12 cellular contexts compared by ENCODE assay signal in the genomic region with DNA sequence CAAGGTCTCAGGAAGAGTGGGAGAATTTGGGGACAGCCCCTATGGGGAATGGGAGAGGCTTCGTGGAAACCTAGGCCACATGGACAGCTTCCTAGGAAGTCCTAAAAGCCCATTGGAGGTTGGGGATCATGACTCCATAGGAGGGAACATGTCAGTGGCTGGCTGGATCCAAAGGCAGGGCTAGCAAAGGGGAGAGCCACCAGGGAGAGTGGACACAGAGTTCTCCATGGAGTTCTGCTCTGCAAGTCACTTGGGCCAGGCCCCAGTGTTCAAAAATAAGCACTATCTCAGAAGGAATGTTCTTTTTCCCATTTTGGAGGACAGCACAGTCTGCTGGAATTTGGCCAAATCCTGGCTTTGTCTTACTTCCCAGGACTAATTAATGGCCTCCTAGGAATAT.
"Had no signal": no experiment of that assay in that cellular context is flagged by ENCODE, and none has a peak within 500 bp of the region (broad histone marks: within the 10 kb centered on the region; RNA-seq: fewer than 3 reads in every experiment).

No MANE protein-coding gene starts in this region.

- H3K9me3 Mint-ChIP-seq: activated B cell treated with CpG ODN at 0.5 μM for 24 hours; activated CD4-positive, alpha-beta T cell treated with anti-CD3 and anti-CD28 coated beads, Interleukin-2, amount 10 ng/mL, durations not matched to agents 24 days and 14 days; activated naive CD4-positive, alpha-beta T cell treated with anti-CD3 and anti-CD28 coated beads, Interleukin-2, amount 50 U/mL, for 24 hours; activated T-helper 2 cell treated with anti-CD3 and anti-CD28 coated beads, Interferon-gamma antibody, Interleukin-2, Interleukin-4, amounts not matched to agents 10 μg/mL and 5 μg/mL and 100 μg/mL, durations not matched to agents 14 hours and 24 hours and 36 hours; brain; stimulated activated effector memory CD8-positive, alpha-beta T cell treated with anti-CD3 and anti-CD28 coated beads, Interleukin-12 subunit alpha, Interleukin-12 subunit beta, amount 100 ng/mL, for 72 hours; T-helper 1 cell treated with Interleukin-12 subunit alpha and Interleukin-12 subunit beta and Interleukin-4 antibody, amounts not matched to agents 30 μg/mL and 1 μg/mL, for 36 hours had no signal

- H3K27me3 ChIP-seq: upper lobe of left lung had no signal

- H3K79me2 ChIP-seq: parathyroid adenoma had no signal

- H2AFZ ChIP-seq: parathyroid adenoma had no signal

- H3K9ac ChIP-seq: parathyroid adenoma had no signal

- H3K4me1 ChIP-seq: parathyroid adenoma had no signal

- H3K4me3 ChIP-seq: upper lobe of left lung had no signal

- H3K36me3 ChIP-seq: upper lobe of left lung had no signal

- H3K4me3 Mint-ChIP-seq: activated B cell treated with CpG ODN at 0.5 μM for 24 hours; activated CD4-positive, alpha-beta T cell treated with anti-CD3 and anti-CD28 coated beads, Interleukin-2, amount 10 ng/mL, durations not matched to agents 24 days and 14 days; activated naive CD4-positive, alpha-beta T cell treated with anti-CD3 and anti-CD28 coated beads, Interleukin-2, amount 50 U/mL, for 24 hours; brain; stimulated activated effector memory CD8-positive, alpha-beta T cell treated with anti-CD3 and anti-CD28 coated beads, Interleukin-12 subunit alpha, Interleukin-12 subunit beta, amount 100 ng/mL, for 72 hours; T-helper 1 cell treated with Interleukin-12 subunit alpha and Interleukin-12 subunit beta and Interleukin-4 antibody, amounts not matched to agents 30 μg/mL and 1 μg/mL, for 36 hours had no signal

- H3K27ac ChIP-seq: parathyroid adenoma, upper lobe of left lung had no signal

- DNase-seq: activated B cell treated with CpG ODN at 0.5 μM for 24 hours; activated CD4-positive, alpha-beta T cell treated with anti-CD3 and anti-CD28 coated beads, Interleukin-2, amount 10 ng/mL, durations not matched to agents 24 days and 14 days; amniotic stem cell; cerebellar nuclear complex; retina; upper lobe of left lung had no signal

- H3K9me3 ChIP-seq: upper lobe of left lung had no signal

- H3K27ac Mint-ChIP-seq: activated B cell treated with CpG ODN at 0.5 μM for 24 hours; activated CD4-positive, alpha-beta T cell treated with anti-CD3 and anti-CD28 coated beads, Interleukin-2, amount 10 ng/mL, durations not matched to agents 24 days and 14 days; activated naive CD4-positive, alpha-beta T cell treated with anti-CD3 and anti-CD28 coated beads, Interleukin-2, amount 50 U/mL, for 24 hours; activated T-helper 2 cell treated with anti-CD3 and anti-CD28 coated beads, Interferon-gamma antibody, Interleukin-2, Interleukin-4, amounts not matched to agents 10 μg/mL and 5 μg/mL and 100 μg/mL, durations not matched to agents 14 hours and 24 hours and 36 hours; stimulated activated effector memory CD8-positive, alpha-beta T cell treated with anti-CD3 and anti-CD28 coated beads, Interleukin-12 subunit alpha, Interleukin-12 subunit beta, amount 100 ng/mL, for 72 hours; T-helper 1 cell treated with Interleukin-12 subunit alpha and Interleukin-12 subunit beta and Interleukin-4 antibody, amounts not matched to agents 30 μg/mL and 1 μg/mL, for 36 hours had no signal

- H3K27me3 Mint-ChIP-seq: activated CD4-positive, alpha-beta T cell treated with anti-CD3 and anti-CD28 coated beads, Interleukin-2, amount 10 ng/mL, durations not matched to agents 24 days and 14 days had no signal

- H3K36me3 Mint-ChIP-seq: activated naive CD4-positive, alpha-beta T cell treated with anti-CD3 and anti-CD28 coated beads, Interleukin-2, amount 50 U/mL, for 24 hours; brain; stimulated activated effector memory CD8-positive, alpha-beta T cell treated with anti-CD3 and anti-CD28 coated beads, Interleukin-12 subunit alpha, Interleukin-12 subunit beta, amount 100 ng/mL, for 72 hours had no signal

- H3K4me1 Mint-ChIP-seq: activated B cell treated with CpG ODN at 0.5 μM for 24 hours; activated CD4-positive, alpha-beta T cell treated with anti-CD3 and anti-CD28 coated beads, Interleukin-2, amount 10 ng/mL, durations not matched to agents 24 days and 14 days; activated naive CD4-positive, alpha-beta T cell treated with anti-CD3 and anti-CD28 coated beads, Interleukin-2, amount 50 U/mL, for 24 hours; stimulated activated effector memory CD8-positive, alpha-beta T cell treated with anti-CD3 and anti-CD28 coated beads, Interleukin-12 subunit alpha, Interleukin-12 subunit beta, amount 100 ng/mL, for 72 hours had no signal
